17 cellular contexts compared by ENCODE assay signal in the genomic region with DNA sequence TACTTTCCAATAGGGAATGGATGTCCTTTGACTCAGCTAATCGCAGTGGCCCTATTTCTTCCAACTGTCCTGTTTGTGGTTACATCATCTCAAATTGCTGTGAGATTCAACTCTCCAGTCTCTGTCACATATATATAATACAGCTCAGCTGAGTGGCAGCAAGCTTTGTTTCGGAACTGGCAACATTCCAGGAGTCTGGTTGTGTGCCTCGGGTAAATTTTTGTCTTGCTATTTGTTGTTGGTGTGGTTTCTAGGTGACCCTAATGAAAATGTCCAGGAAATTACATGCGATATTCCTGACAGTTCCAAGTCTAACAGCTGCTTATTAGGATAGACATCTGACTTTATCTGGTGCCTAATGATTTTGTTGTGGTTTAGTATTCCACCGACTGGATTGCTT.
A peak's percentile ranks its signal among the peaks of the same experiment; 100 is the strongest.
DNase-seq lines count a peak whose midpoint lies in the region; ATAC-seq, FAIRE-seq and TF ChIP-seq lines count a peak whose summit lies in the region.
"Had no signal": no experiment of that assay in that cellular context is flagged by ENCODE, and none has a peak within 500 bp of the region (broad histone marks: within the 10 kb centered on the region; RNA-seq: fewer than 3 reads in every experiment).

No MANE protein-coding gene starts in this region.

- H3K4me2 ChIP-seq in astrocyte (ENCODE audit: low read length): no peak overlapping the region

- no peak overlapping the region for H3K4me3 Mint-ChIP-seq in astrocyte (ENCODE audit: unreplicated experiment)
- no peak overlapping the region for H3K4me3 Mint-ChIP-seq in activated T-cell treated with anti-CD3 and anti-CD28 coated beads, Interleukin-2, amount 50 U/mL, for 4 hours
- H3K4me3 Mint-ChIP-seq: activated naive CD4-positive, alpha-beta T cell treated with anti-CD3 and anti-CD28 coated beads, Interleukin-2, amount 50 U/mL, for 24 hours; stimulated activated effector memory CD8-positive, alpha-beta T cell treated with anti-CD3 and anti-CD28 coated beads, Interleukin-12 subunit alpha, Interleukin-12 subunit beta, amount 100 ng/mL, for 72 hours had no signal

- DNase-seq in heart left ventricle (peak in 1 of 5 donors; percentile 35), left cardiac atrium (no peak), astrocyte (ENCODE audit: low read depth) (peak; percentile 19), right atrium auricular region (ENCODE audit: low spot score) (no peak), putamen (ENCODE audit: low spot score) (no peak)
- no peak for DNase-seq in activated T-cell treated with anti-CD3 and anti-CD28 coated beads, Interleukin-2, amount 50 U/mL, for 4 hours
- DNase-seq: activated CD8-positive, alpha-beta memory T cell treated with anti-CD3 and anti-CD28 coated beads for 24 hours; colonic mucosa; lower lobe of right lung; NCI-H187; stimulated activated CD4-positive, alpha-beta T cell treated with anti-CD3 and anti-CD28 coated beads, Interleukin-2, amount 100 ng/mL, for 24 hours had no signal

- H3K9me3 Mint-ChIP-seq in astrocyte (ENCODE audit: unreplicated experiment): no peaks in the 10 kb centered on the region
- peaks cover 6% of the 10 kb centered on the region for H3K9me3 Mint-ChIP-seq in activated T-cell treated with anti-CD3 and anti-CD28 coated beads, Interleukin-2, amount 50 U/mL, for 4 hours

- intact Hi-C loops in heart left ventricle (cut with DNase I) (no loop called here), left cardiac atrium (cut with DNase I) (no loop called here)

- no peak for TF ChIP-seq CTCF in heart left ventricle (IDR thresholded peaks at IDR 0.05)
- no peak for TF ChIP-seq CTCF in astrocyte (IDR thresholded peaks at IDR 0.05; ENCODE audit: insufficient read depth, low read depth, low read length)
- TF ChIP-seq CTCF in right atrium auricular region (IDR thresholded peaks at IDR 0.05): no peak

- no peaks in the 10 kb centered on the region for H3K79me2 ChIP-seq in astrocyte (ENCODE audit: insufficient read depth, low read length)
- H3K79me2 ChIP-seq: parathyroid adenoma had no signal

- peaks cover 6% of the 10 kb centered on the region for H3K4me1 Mint-ChIP-seq in astrocyte (ENCODE audit: low read depth, unreplicated experiment)
- no peaks in the 10 kb centered on the region for H3K4me1 Mint-ChIP-seq in activated T-cell treated with anti-CD3 and anti-CD28 coated beads, Interleukin-2, amount 50 U/mL, for 4 hours (ENCODE audit: low read depth)
- H3K4me1 Mint-ChIP-seq: activated naive CD4-positive, alpha-beta T cell treated with anti-CD3 and anti-CD28 coated beads, Interleukin-2, amount 50 U/mL, for 24 hours; stimulated activated effector memory CD8-positive, alpha-beta T cell treated with anti-CD3 and anti-CD28 coated beads, Interleukin-12 subunit alpha, Interleukin-12 subunit beta, amount 100 ng/mL, for 72 hours had no signal

- H3K9ac ChIP-seq in astrocyte (ENCODE audit: low read length): no peak overlapping the region
- H3K9ac ChIP-seq: parathyroid adenoma had no signal

- no peak overlapping the region for H2AFZ ChIP-seq in astrocyte (ENCODE audit: low read depth, low read length)
- H2AFZ ChIP-seq: parathyroid adenoma had no signal

- H4K20me1 ChIP-seq in astrocyte (ENCODE audit: insufficient read depth, low read length): no peaks in the 10 kb centered on the region

- FAIRE-seq in astrocyte (lab: Jason Lieb, UNC): no peak
- FAIRE-seq: HepG2 had no signal

- peaks cover 0 to 12% (median 7%) of the 10 kb centered on the region in 12 donors for H3K4me1 ChIP-seq in heart left ventricle
- no peaks in the 10 kb centered on the region for H3K4me1 ChIP-seq in astrocyte (ENCODE audit: insufficient read depth, low read length)
- H3K4me1 ChIP-seq in right atrium auricular region: no peaks in the 10 kb centered on the region
- H3K4me1 ChIP-seq: colonic mucosa, lower lobe of right lung, parathyroid adenoma had no signal

- WGBS in heart left ventricle, 4 donors: 10 to 22% (median 15%) methylated on average over 5 of the region's 5 CpGs

- H3K4me3 ChIP-seq in heart left ventricle: no peak overlapping the region
- no peak overlapping the region for H3K4me3 ChIP-seq in astrocyte (ENCODE audit: insufficient read depth, low read depth, low read length)
- no peak overlapping the region for H3K4me3 ChIP-seq in right atrium auricular region
- H3K4me3 ChIP-seq: colonic mucosa, lower lobe of right lung had no signal

- H3K27ac Mint-ChIP-seq in astrocyte (ENCODE audit: unreplicated experiment): no peak overlapping the region
- H3K27ac Mint-ChIP-seq: activated naive CD4-positive, alpha-beta T cell treated with anti-CD3 and anti-CD28 coated beads, Interleukin-2, amount 50 U/mL, for 24 hours; stimulated activated effector memory CD8-positive, alpha-beta T cell treated with anti-CD3 and anti-CD28 coated beads, Interleukin-12 subunit alpha, Interleukin-12 subunit beta, amount 100 ng/mL, for 72 hours had no signal

- H3K27me3 ChIP-seq in heart left ventricle: no peaks in the 10 kb centered on the region
- no peaks in the 10 kb centered on the region for H3K27me3 ChIP-seq in astrocyte (ENCODE audit: insufficient read depth, low read length)
- H3K27me3 ChIP-seq in right atrium auricular region: no peaks in the 10 kb centered on the region
- H3K27me3 ChIP-seq: colonic mucosa had no signal

- ATAC-seq in heart left ventricle (peak; percentile 49 to 69 (median 58)), left cardiac atrium (no peak), GM21447 (IDR thresholded peaks at IDR 0.05; ENCODE audit: unreplicated experiment) (no peak), GM19452 (IDR thresholded peaks at IDR 0.05; ENCODE audit: unreplicated experiment) (no peak)
- ATAC-seq in activated T-cell treated with anti-CD3 and anti-CD28 coated beads, Interleukin-2, amount 50 U/mL, for 4 hours: no peak
- ATAC-seq: HepG2; lower lobe of right lung; stimulated activated effector memory CD8-positive, alpha-beta T cell treated with anti-CD3 and anti-CD28 coated beads, Interleukin-12 subunit alpha, Interleukin-12 subunit beta, amount 100 ng/mL, for 72 hours had no signal

- H3K9me3 ChIP-seq in heart left ventricle (no peaks in the 10 kb centered on the region), astrocyte (ENCODE audit: insufficient read depth, low read depth, low read length) (no peaks in the 10 kb centered on the region), right atrium auricular region (no peaks in the 10 kb centered on the region)
- H3K9me3 ChIP-seq: colonic mucosa, lower lobe of right lung had no signal

- H3K27ac ChIP-seq in heart left ventricle: peak overlapping the region in 4 of 12 donors; percentile 24 to 40 (median 32)
- H3K27ac ChIP-seq in astrocyte (ENCODE audit: low read depth, low read length): no peak overlapping the region
- H3K27ac ChIP-seq in right atrium auricular region: peak overlapping the region; percentile 2 to 28
- H3K27ac ChIP-seq: colonic mucosa, lower lobe of right lung, parathyroid adenoma had no signal

- H3K36me3 ChIP-seq in heart left ventricle: no peaks in the 10 kb centered on the region
- H3K36me3 ChIP-seq in astrocyte (ENCODE audit: insufficient read depth, low read length): no peaks in the 10 kb centered on the region
- no peaks in the 10 kb centered on the region for H3K36me3 ChIP-seq in right atrium auricular region
- H3K36me3 ChIP-seq: colonic mucosa, lower lobe of right lung had no signal

- no peak for TF ChIP-seq POLR2A in heart left ventricle (IDR thresholded peaks at IDR 0.05)

- H3K36me3 Mint-ChIP-seq in astrocyte (ENCODE audit: low read depth, unreplicated experiment): no peaks in the 10 kb centered on the region
- H3K36me3 Mint-ChIP-seq in activated T-cell treated with anti-CD3 and anti-CD28 coated beads, Interleukin-2, amount 50 U/mL, for 4 hours (ENCODE audit: insufficient read depth): no peaks in the 10 kb centered on the region
- H3K36me3 Mint-ChIP-seq: activated naive CD4-positive, alpha-beta T cell treated with anti-CD3 and anti-CD28 coated beads, Interleukin-2, amount 50 U/mL, for 24 hours; stimulated activated effector memory CD8-positive, alpha-beta T cell treated with anti-CD3 and anti-CD28 coated beads, Interleukin-12 subunit alpha, Interleukin-12 subunit beta, amount 100 ng/mL, for 72 hours had no signal

- peaks cover 2% of the 10 kb centered on the region for H3K27me3 Mint-ChIP-seq in astrocyte (ENCODE audit: low read depth, unreplicated experiment)
- no peaks in the 10 kb centered on the region for H3K27me3 Mint-ChIP-seq in activated T-cell treated with anti-CD3 and anti-CD28 coated beads, Interleukin-2, amount 50 U/mL, for 4 hours (ENCODE audit: low read depth)
- H3K27me3 Mint-ChIP-seq: activated naive CD4-positive, alpha-beta T cell treated with anti-CD3 and anti-CD28 coated beads, Interleukin-2, amount 50 U/mL, for 24 hours had no signal

Comparison
In these comparisons a context has a peak if more than half of its experiments do, and no peak if none do; other contexts are left out.
1. ATAC-seq: peak in heart left ventricle (4 of 4); none in left cardiac atrium (0 of 2), GM21447 (single experiment), activated T-cell treated with anti-CD3 and anti-CD28 coated beads, Interleukin-2, amount 50 U/mL, for 4 hours (0 of 2) and GM19452 (single experiment).